ENCODE assay signal across 1 cellular context in the genomic region with DNA sequence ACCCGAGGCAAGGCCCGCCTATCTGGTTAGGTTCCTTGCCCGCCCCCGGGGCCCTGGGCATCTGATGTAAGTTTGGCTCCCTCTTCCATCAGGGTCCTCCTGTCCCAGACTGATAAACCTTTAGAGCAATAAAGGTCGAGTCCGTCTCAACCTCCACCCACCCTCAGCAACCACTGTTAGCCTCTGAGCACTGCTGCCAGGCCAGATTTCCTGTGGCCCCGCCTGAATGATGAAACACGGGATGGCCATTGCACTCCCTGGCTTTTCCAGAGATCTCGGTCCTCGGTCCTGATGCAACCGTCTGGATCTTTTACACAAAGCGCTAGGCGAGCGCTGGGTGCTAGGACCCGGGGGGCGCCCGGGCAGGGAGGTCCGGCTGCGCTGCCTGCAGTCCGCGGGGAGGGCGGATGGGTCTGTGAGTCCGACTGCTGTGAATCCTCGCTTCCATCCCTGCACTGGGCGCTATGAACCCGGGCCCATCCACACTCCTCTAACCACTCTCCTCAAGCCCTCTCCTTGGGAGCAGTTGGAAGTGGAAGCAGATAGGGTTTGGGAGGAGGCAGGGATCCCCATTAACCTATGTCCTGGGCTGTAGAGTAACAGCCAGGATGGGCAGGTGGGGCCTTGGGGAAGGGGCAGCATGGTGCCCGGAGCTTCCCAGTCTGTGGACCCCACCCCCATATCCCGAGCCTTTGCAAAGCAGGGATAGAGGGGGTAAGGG.
TF ChIP-seq lines count a peak whose summit lies in the region.

No MANE protein-coding gene starts in this region.

TF ChIP-seq in HEK293, 187 proteins besides CTCF, POLR2A, EP300 and RAD21 (continued from another document and continues in another):
- TF ChIP-seq ZNF785 (tag by site-specific recombination; IDR thresholded peaks at IDR 0.05), result peak; percentile 80
- TF ChIP-seq ZNF211 (tag by site-specific recombination; IDR thresholded peaks at IDR 0.05; ENCODE audit: low read depth), result no peak
- no peak for TF ChIP-seq MEIS1 (CRISPR knock-in tag; IDR thresholded peaks at IDR 0.05; ENCODE audit: borderline replicate concordance)
- TF ChIP-seq, protein P1, sequence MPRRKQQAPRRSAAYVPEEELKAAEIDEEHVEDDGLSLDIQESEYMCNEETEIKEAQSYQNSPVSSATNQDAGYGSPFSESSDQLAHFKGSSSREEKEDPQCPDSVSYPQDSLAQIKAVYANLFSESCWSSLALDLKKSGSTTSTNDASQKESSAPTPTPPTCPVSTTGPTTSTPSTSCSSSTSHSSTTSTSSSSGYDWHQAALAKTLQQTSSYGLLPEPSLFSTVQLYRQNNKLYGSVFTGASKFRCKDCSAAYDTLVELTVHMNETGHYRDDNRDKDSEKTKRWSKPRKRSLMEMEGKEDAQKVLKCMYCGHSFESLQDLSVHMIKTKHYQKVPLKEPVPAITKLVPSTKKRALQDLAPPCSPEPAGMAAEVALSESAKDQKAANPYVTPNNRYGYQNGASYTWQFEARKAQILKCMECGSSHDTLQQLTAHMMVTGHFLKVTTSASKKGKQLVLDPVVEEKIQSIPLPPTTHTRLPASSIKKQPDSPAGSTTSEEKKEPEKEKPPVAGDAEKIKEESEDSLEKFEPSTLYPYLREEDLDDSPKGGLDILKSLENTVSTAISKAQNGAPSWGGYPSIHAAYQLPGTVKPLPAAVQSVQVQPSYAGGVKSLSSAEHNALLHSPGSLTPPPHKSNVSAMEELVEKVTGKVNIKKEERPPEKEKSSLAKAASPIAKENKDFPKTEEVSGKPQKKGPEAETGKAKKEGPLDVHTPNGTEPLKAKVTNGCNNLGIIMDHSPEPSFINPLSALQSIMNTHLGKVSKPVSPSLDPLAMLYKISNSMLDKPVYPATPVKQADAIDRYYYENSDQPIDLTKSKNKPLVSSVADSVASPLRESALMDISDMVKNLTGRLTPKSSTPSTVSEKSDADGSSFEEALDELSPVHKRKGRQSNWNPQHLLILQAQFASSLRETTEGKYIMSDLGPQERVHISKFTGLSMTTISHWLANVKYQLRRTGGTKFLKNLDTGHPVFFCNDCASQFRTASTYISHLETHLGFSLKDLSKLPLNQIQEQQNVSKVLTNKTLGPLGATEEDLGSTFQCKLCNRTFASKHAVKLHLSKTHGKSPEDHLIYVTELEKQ (tag by site-specific recombination; IDR thresholded peaks at IDR 0.05; ENCODE audit: borderline replicate concordance), result peak; percentile 53; the same call in 1 of the 2 replicates
- TF ChIP-seq ZNF660 (tag by site-specific recombination; IDR thresholded peaks at IDR 0.05), result peak; percentile 97
- peak; percentile 89 for TF ChIP-seq TRIM28 (IDR thresholded peaks at IDR 0.05; ENCODE audit: borderline replicate concordance, low read length)
- peak; percentile 88 for TF ChIP-seq ZSCAN30 (tag by site-specific recombination; IDR thresholded peaks at IDR 0.05)
- TF ChIP-seq AEBP2 (tag by site-specific recombination; IDR thresholded peaks at IDR 0.05; ENCODE audit: borderline replicate concordance), result no peak
- no peak for TF ChIP-seq GLI2 (tag by site-specific recombination; IDR thresholded peaks at IDR 0.05; ENCODE audit: borderline replicate concordance, low read depth)
- no peak for TF ChIP-seq TCF7L2 (IDR thresholded peaks at IDR 0.05; ENCODE audit: borderline replicate concordance, low read depth, low read length)
- TF ChIP-seq ZFP3 (tag by site-specific recombination; IDR thresholded peaks at IDR 0.05; ENCODE audit: low read depth), result no peak
- TF ChIP-seq ZSCAN18 (tag by site-specific recombination; IDR thresholded peaks at IDR 0.05), result peak; percentile 88; the same call in 1 of the 2 replicates
- TF ChIP-seq ZNF184 (tag by site-specific recombination; IDR thresholded peaks at IDR 0.05), result peak; percentile 87
- TF ChIP-seq ZNF423 (tag by site-specific recombination; IDR thresholded peaks at IDR 0.05), result peak; percentile 91
- peak; percentile 76 for TF ChIP-seq PRDM10 (tag by site-specific recombination; IDR thresholded peaks at IDR 0.05)
- TF ChIP-seq, protein P2, sequence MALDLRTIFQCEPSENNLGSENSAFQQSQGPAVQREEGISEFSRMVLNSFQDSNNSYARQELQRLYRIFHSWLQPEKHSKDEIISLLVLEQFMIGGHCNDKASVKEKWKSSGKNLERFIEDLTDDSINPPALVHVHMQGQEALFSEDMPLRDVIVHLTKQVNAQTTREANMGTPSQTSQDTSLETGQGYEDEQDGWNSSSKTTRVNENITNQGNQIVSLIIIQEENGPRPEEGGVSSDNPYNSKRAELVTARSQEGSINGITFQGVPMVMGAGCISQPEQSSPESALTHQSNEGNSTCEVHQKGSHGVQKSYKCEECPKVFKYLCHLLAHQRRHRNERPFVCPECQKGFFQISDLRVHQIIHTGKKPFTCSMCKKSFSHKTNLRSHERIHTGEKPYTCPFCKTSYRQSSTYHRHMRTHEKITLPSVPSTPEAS (tag by site-specific recombination; IDR thresholded peaks at IDR 0.05), result peak; percentile 60
- TF ChIP-seq ZNF138 (tag by site-specific recombination; IDR thresholded peaks at IDR 0.05; ENCODE audit: borderline replicate concordance), result no peak
- TF ChIP-seq, protein P3, sequence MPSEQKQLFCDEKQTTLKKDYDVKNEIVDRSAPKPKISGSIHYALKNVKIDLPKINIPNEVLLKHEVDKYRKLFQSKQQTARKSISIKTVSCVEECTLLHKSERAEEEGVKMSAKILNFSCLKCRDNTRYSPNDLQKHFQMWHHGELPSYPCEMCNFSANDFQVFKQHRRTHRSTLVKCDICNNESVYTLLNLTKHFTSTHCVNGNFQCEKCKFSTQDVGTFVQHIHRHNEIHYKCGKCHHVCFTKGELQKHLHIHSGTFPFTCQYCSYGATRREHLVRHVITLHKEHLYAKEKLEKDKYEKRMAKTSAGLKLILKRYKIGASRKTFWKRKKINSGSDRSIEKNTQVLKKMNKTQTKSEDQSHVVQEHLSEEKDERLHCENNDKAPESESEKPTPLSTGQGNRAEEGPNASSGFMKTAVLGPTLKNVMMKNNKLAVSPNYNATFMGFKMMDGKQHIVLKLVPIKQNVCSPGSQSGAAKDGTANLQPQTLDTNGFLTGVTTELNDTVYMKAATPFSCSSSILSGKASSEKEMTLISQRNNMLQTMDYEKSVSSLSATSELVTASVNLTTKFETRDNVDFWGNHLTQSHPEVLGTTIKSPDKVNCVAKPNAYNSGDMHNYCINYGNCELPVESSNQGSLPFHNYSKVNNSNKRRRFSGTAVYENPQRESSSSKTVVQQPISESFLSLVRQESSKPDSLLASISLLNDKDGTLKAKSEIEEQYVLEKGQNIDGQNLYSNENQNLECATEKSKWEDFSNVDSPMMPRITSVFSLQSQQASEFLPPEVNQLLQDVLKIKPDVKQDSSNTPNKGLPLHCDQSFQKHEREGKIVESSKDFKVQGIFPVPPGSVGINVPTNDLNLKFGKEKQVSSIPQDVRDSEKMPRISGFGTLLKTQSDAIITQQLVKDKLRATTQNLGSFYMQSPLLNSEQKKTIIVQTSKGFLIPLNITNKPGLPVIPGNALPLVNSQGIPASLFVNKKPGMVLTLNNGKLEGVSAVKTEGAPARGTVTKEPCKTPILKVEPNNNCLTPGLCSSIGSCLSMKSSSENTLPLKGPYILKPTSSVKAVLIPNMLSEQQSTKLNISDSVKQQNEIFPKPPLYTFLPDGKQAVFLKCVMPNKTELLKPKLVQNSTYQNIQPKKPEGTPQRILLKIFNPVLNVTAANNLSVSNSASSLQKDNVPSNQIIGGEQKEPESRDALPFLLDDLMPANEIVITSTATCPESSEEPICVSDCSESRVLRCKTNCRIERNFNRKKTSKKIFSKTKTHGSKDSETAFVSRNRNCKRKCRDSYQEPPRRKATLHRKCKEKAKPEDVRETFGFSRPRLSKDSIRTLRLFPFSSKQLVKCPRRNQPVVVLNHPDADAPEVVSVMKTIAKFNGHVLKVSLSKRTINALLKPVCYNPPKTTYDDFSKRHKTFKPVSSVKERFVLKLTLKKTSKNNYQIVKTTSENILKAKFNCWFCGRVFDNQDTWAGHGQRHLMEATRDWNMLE (tag by site-specific recombination; conservative IDR thresholded peaks at IDR 0.05; ENCODE audit: low read depth), result peak; percentile 42; the same call in 1 of the 2 replicates
- TF ChIP-seq ZNF843 (tag by site-specific recombination; IDR thresholded peaks at IDR 0.05), result peak; percentile 58; the same call in 1 of the 2 replicates
- TF ChIP-seq ZNF776 (tag by site-specific recombination; IDR thresholded peaks at IDR 0.05; ENCODE audit: borderline replicate concordance), result no peak
- TF ChIP-seq ZBTB17 (tag by site-specific recombination; IDR thresholded peaks at IDR 0.05), result peak; percentile 98
- peak; percentile 4; the same call in 1 of the 2 replicates for TF ChIP-seq ZBTB21 (tag by site-specific recombination; IDR thresholded peaks at IDR 0.05)
- 0 out of 2 replicates have a peak, but pooled peaks have one; percentile 18 for TF ChIP-seq ZNF548 (tag by site-specific recombination; IDR thresholded peaks at IDR 0.05)
- TF ChIP-seq ZNF398 (tag by site-specific recombination; IDR thresholded peaks at IDR 0.05), result peak; percentile 61
- peak; percentile 85 for TF ChIP-seq ZNF341 (tag by site-specific recombination; IDR thresholded peaks at IDR 0.05; ENCODE audit: low read depth)
- peak; percentile 72 for TF ChIP-seq KLF10 (tag by site-specific recombination; IDR thresholded peaks at IDR 0.05)
- TF ChIP-seq ZBTB20 (tag by site-specific recombination; IDR thresholded peaks at IDR 0.05), result peak; percentile 88
- no peak for TF ChIP-seq ZNF48 (tag by site-specific recombination; IDR thresholded peaks at IDR 0.05)
- no peak for TF ChIP-seq ZNF174 (tag by site-specific recombination; IDR thresholded peaks at IDR 0.05)
- TF ChIP-seq KLF8 (tag by site-specific recombination; IDR thresholded peaks at IDR 0.05), result peak; percentile 57
- no peak for TF ChIP-seq ZNF677 (tag by site-specific recombination; IDR thresholded peaks at IDR 0.05)
- peak; percentile 75; the same call in 1 of the 2 replicates for TF ChIP-seq ZNF394 (tag by site-specific recombination; IDR thresholded peaks at IDR 0.05; ENCODE audit: borderline replicate concordance)
- no peak for TF ChIP-seq ZNF704 (tag by site-specific recombination; IDR thresholded peaks at IDR 0.05)
- peak; percentile 97 for TF ChIP-seq ZNF324 (tag by site-specific recombination; IDR thresholded peaks at IDR 0.05)
- no peak; the same call in 1 of the 2 replicates for TF ChIP-seq MZF1 (tag by site-specific recombination; IDR thresholded peaks at IDR 0.05; ENCODE audit: borderline replicate concordance)
